In genomic region chr1:8602471-8603219, GRCh38 we compare ENCODE assay signal across 12 cellular contexts.
A peak's percentile ranks its signal among the peaks of the same experiment; 100 is the strongest.
DNase-seq lines count a peak whose midpoint lies in the region; ATAC-seq and TF ChIP-seq lines count a peak whose summit lies in the region.
"Had no signal": no experiment of that assay in that cellular context is flagged by ENCODE, and none has a peak within 500 bp of the region (broad histone marks: within the 10 kb centered on the region; RNA-seq: fewer than 3 reads in every experiment).

No MANE protein-coding gene starts in this region.

- POLR2A ChIA-PET in CD4-positive, alpha-beta memory T cell (lab: Charles Lee; ENCODE audit: partially characterized antibody): interaction anchor here (0.6 to 1.6 kb wide), 4 partner anchors 14 to 345 kb away, joined by 3 read pairs; no protein-coding TSS in a partner anchor
- POLR2A ChIA-PET in RWPE1 (lab: Yijun Ruan, JAX; ENCODE audit: low non-redundant PET): no interaction called here

- CTCF ChIA-PET in CD4-positive, alpha-beta memory T cell (lab: Charles Lee; ENCODE audit: partially characterized antibody): interaction anchor here (0.9 to 2.0 kb wide), 8 partner anchors 15 to 247 kb away, joined by 3 to 12 read pairs (median 4); no protein-coding TSS in a partner anchor
- CTCF ChIA-PET in RWPE1 (lab: Yijun Ruan, JAX): no interaction called here

- H3K4me1 Mint-ChIP-seq in CD4-positive, alpha-beta memory T cell: peaks cover 23 to 38% (median 30%) of the 10 kb centered on the region in 4 donors
- H3K4me1 Mint-ChIP-seq in activated T-cell treated with anti-CD3 and anti-CD28 coated beads, Interleukin-2, amount 50 U/mL, for 4 hours (ENCODE audit: low read depth): peaks cover 44% of the 10 kb centered on the region
- peaks cover 26 to 34% of the 10 kb centered on the region in 2 donors for H3K4me1 Mint-ChIP-seq in natural killer cell treated with Interleukin-12 subunit alpha and Interleukin-12 subunit beta and Interleukin-15 and Interleukin-18, amount 100 ng/mL, for 72 hours (ENCODE audit: low read depth in 2 of 2)

- H3K9me3 ChIP-seq in CD4-positive, alpha-beta memory T cell (ENCODE audit: control insufficient read depth in 1 of 2, low read length in 2 of 2): no peaks in the 10 kb centered on the region
- H3K9me3 ChIP-seq in ascending aorta: no peaks in the 10 kb centered on the region
- H3K9me3 ChIP-seq: gastroesophageal sphincter, left lung had no signal

- H3K27me3 Mint-ChIP-seq in CD4-positive, alpha-beta memory T cell: no peaks in the 10 kb centered on the region
- no peaks in the 10 kb centered on the region for H3K27me3 Mint-ChIP-seq in activated T-cell treated with anti-CD3 and anti-CD28 coated beads, Interleukin-2, amount 50 U/mL, for 4 hours (ENCODE audit: low read depth)
- no peaks in the 10 kb centered on the region for H3K27me3 Mint-ChIP-seq in natural killer cell treated with Interleukin-12 subunit alpha and Interleukin-12 subunit beta and Interleukin-15 and Interleukin-18, amount 100 ng/mL, for 72 hours
- H3K27me3 Mint-ChIP-seq: dendritic cell treated with granulocyte-macrophage colony-stimulating factor and Interleukin-4, amounts not matched to agents 40 ng/mL and 50 ng/mL, for 4 days had no signal

- no peaks in the 10 kb centered on the region for H3K27me3 ChIP-seq in CD4-positive, alpha-beta memory T cell (ENCODE audit: insufficient read depth, low read length)
- H3K27me3 ChIP-seq in ascending aorta: no peaks in the 10 kb centered on the region
- H3K27me3 ChIP-seq: gastroesophageal sphincter, left lung had no signal

- intact Hi-C loops in CD4-positive, alpha-beta memory T cell (cut with micrococcal nuclease): no loop called here
- intact Hi-C loops in ascending aorta (cut with DNase I): no loop called here

- H3K27ac ChIP-seq in CD4-positive, alpha-beta memory T cell (ENCODE audit: low read depth, low read length): no peak overlapping the region
- H3K27ac ChIP-seq in ascending aorta (no peak overlapping the region), RWPE1 (no peak overlapping the region)
- H3K27ac ChIP-seq: gastroesophageal sphincter, left lung had no signal

- DNase-seq in CD4-positive, alpha-beta memory T cell: peak in 2 of 5 donors; percentile 23 to 27
- DNase-seq in MV-4-11 (lab: John Stamatoyannopoulos, UW) (peak; percentile 0), SKM-1 treated with dmso at 0.1 percent for 144 hours (lab: John Stamatoyannopoulos, UW; ENCODE audit: unreplicated experiment) (no peak), ascending aorta (ENCODE audit: low spot score in 2 of 2) (no peak), T1000 (lab: John Stamatoyannopoulos, UW) (no peak), RWPE1 (ENCODE audit: low spot score) (no peak)
- DNase-seq in activated T-cell treated with anti-CD3 and anti-CD28 coated beads, Interleukin-2, amount 50 U/mL, for 4 hours: no peak
- DNase-seq in natural killer cell treated with Interleukin-12 subunit alpha and Interleukin-12 subunit beta and Interleukin-15 and Interleukin-18, amount 100 ng/mL, for 72 hours (ENCODE audit: low spot score): no peak
- DNase-seq: left lung, NCI-H2171 had no signal

- peaks cover 36% of the 10 kb centered on the region for H3K4me1 ChIP-seq in CD4-positive, alpha-beta memory T cell (ENCODE audit: insufficient read depth, low read length)
- H3K4me1 ChIP-seq in ascending aorta: peaks cover 0 to 5% of the 10 kb centered on the region in 2 donors

- no peaks in the 10 kb centered on the region for H3K9me3 Mint-ChIP-seq in CD4-positive, alpha-beta memory T cell
- H3K9me3 Mint-ChIP-seq in activated T-cell treated with anti-CD3 and anti-CD28 coated beads, Interleukin-2, amount 50 U/mL, for 4 hours: no peaks in the 10 kb centered on the region
- H3K9me3 Mint-ChIP-seq in natural killer cell treated with Interleukin-12 subunit alpha and Interleukin-12 subunit beta and Interleukin-15 and Interleukin-18, amount 100 ng/mL, for 72 hours: no peaks in the 10 kb centered on the region
- H3K9me3 Mint-ChIP-seq: dendritic cell treated with granulocyte-macrophage colony-stimulating factor and Interleukin-4, amounts not matched to agents 40 ng/mL and 50 ng/mL, for 4 days had no signal

- TF ChIP-seq CTCF in ascending aorta (IDR thresholded peaks at IDR 0.05) (no peak), RWPE1 (conservative IDR thresholded peaks at IDR 0.05; ENCODE audit: low read depth) (no peak)

- ATAC-seq in activated T-cell treated with anti-CD3 and anti-CD28 coated beads, Interleukin-2, amount 50 U/mL, for 4 hours: peak; percentile 53 to 57
- peak in 1 of 2 donors; percentile 65 for ATAC-seq in natural killer cell treated with Interleukin-12 subunit alpha and Interleukin-12 subunit beta and Interleukin-15 and Interleukin-18, amount 100 ng/mL, for 72 hours
- ATAC-seq: gastroesophageal sphincter, left lung had no signal

- H3K4me3 ChIP-seq in CD4-positive, alpha-beta memory T cell (ENCODE audit: low read length in 2 of 2): no peak overlapping the region
- H3K4me3 ChIP-seq in ascending aorta: no peak overlapping the region
- H3K4me3 ChIP-seq: gastroesophageal sphincter, left lung had no signal

- H3K27ac Mint-ChIP-seq in CD4-positive, alpha-beta memory T cell: peak overlapping the region; percentile 36 to 94 (median 74)
- H3K27ac Mint-ChIP-seq in natural killer cell treated with Interleukin-12 subunit alpha and Interleukin-12 subunit beta and Interleukin-15 and Interleukin-18, amount 100 ng/mL, for 72 hours: peak overlapping the region; percentile 73 to 93
- H3K27ac Mint-ChIP-seq: dendritic cell treated with granulocyte-macrophage colony-stimulating factor and Interleukin-4, amounts not matched to agents 40 ng/mL and 50 ng/mL, for 4 days had no signal

- H3K36me3 Mint-ChIP-seq in CD4-positive, alpha-beta memory T cell: no peaks in the 10 kb centered on the region
- H3K36me3 Mint-ChIP-seq in activated T-cell treated with anti-CD3 and anti-CD28 coated beads, Interleukin-2, amount 50 U/mL, for 4 hours (ENCODE audit: insufficient read depth): peaks cover 3% of the 10 kb centered on the region
- H3K36me3 Mint-ChIP-seq in natural killer cell treated with Interleukin-12 subunit alpha and Interleukin-12 subunit beta and Interleukin-15 and Interleukin-18, amount 100 ng/mL, for 72 hours: no peaks in the 10 kb centered on the region

- H3K4me3 Mint-ChIP-seq in CD4-positive, alpha-beta memory T cell: peak overlapping the region; percentile 8 to 82 (median 74)
- peak overlapping the region; percentile 58 for H3K4me3 Mint-ChIP-seq in activated T-cell treated with anti-CD3 and anti-CD28 coated beads, Interleukin-2, amount 50 U/mL, for 4 hours
- H3K4me3 Mint-ChIP-seq in natural killer cell treated with Interleukin-12 subunit alpha and Interleukin-12 subunit beta and Interleukin-15 and Interleukin-18, amount 100 ng/mL, for 72 hours: peak overlapping the region; percentile 80
- H3K4me3 Mint-ChIP-seq: dendritic cell treated with granulocyte-macrophage colony-stimulating factor and Interleukin-4, amounts not matched to agents 40 ng/mL and 50 ng/mL, for 4 days had no signal

- no peaks in the 10 kb centered on the region for H3K36me3 ChIP-seq in CD4-positive, alpha-beta memory T cell (ENCODE audit: insufficient read depth, low read length)
- no peaks in the 10 kb centered on the region for H3K36me3 ChIP-seq in ascending aorta
- H3K36me3 ChIP-seq: gastroesophageal sphincter, left lung had no signal
